ENCODE assay signal across 1 cellular context in genomic region chr15:92886229-92886628, GRCh38.
TF ChIP-seq lines count a peak whose summit lies in the region.

No MANE protein-coding gene starts in this region.

TF ChIP-seq in SK-N-SH treated with all-trans-retinoic acid at 6 μM for 48 hours, 23 proteins besides CTCF, POLR2A, EP300 and RAD21 (continued from another document):
- no peak for TF ChIP-seq PATZ1 (CRISPR knock-in tag; IDR thresholded peaks at IDR 0.05; ENCODE audit: borderline replicate concordance)
